8 cellular contexts compared by ENCODE assay signal in genomic region chr16:88703486-88704309, GRCh38. TPM values are rescaled to one million over a fixed set of nuclear protein-coding genes. Genes with fewer than 3 reads are reported as not detected.
DNase-seq lines count a peak whose midpoint lies in the region; ATAC-seq and TF ChIP-seq lines count a peak whose summit lies in the region.

No MANE protein-coding gene starts in this region.

- CTCF ChIA-PET in activated CD4-positive, alpha-beta T cell treated with anti-CD3 and anti-CD28 coated beads, Interleukin-2, amount 10 ng/mL, durations not matched to agents 7 days and 5 days (lab: Charles Lee), result interaction anchor here (0.7 to 1.5 kb wide), 6 partner anchors 12 to 90 kb away, joined by 3 to 7 read pairs (median 3); no protein-coding TSS in a partner anchor

- H3K4me3 ChIP-seq in duodenal mucosa (ENCODE audit: low read depth in 1 of 2, low read length in 2 of 2) (peak overlapping the region; percentile 53 to 94), rectal smooth muscle tissue (ENCODE audit: low read length) (peak overlapping the region; percentile 40)

- TF ChIP-seq POLR2A in GM18951 (IDR thresholded peaks at IDR 0.05; ENCODE audit: extremely low read depth, insufficient read depth, insufficient read length), result peak; percentile 52

- in situ Hi-C loops in GM18951 (cut with MboI; ENCODE audit: low sequenced_read_pairs, unreplicated experiment), result no loop called here

- H3K27me3 Mint-ChIP-seq in activated CD4-positive, alpha-beta T cell treated with anti-CD3 and anti-CD28 coated beads, Interleukin-2, amount 10 ng/mL, durations not matched to agents 7 days and 5 days, result no peaks in the 10 kb centered on the region

- no peaks in the 10 kb centered on the region for H3K27me3 ChIP-seq in duodenal mucosa (ENCODE audit: control insufficient read depth in 1 of 2, insufficient read depth in 2 of 2, low read length in 2 of 2)
- H3K27me3 ChIP-seq in rectal smooth muscle tissue (ENCODE audit: control insufficient read depth, insufficient read depth, low read length), result no peaks in the 10 kb centered on the region

- no peaks in the 10 kb centered on the region for H3K9me3 Mint-ChIP-seq in activated CD4-positive, alpha-beta T cell treated with anti-CD3 and anti-CD28 coated beads, Interleukin-2, amount 10 ng/mL, durations not matched to agents 7 days and 5 days

- ATAC-seq in HG02763 (IDR thresholded peaks at IDR 0.05; ENCODE audit: unreplicated experiment) (no peak), GM18517 (IDR thresholded peaks at IDR 0.05; ENCODE audit: unreplicated experiment) (no peak), GM18858 (IDR thresholded peaks at IDR 0.05; ENCODE audit: unreplicated experiment) (no peak)

- H3K4me3 Mint-ChIP-seq in activated CD4-positive, alpha-beta T cell treated with anti-CD3 and anti-CD28 coated beads, Interleukin-2, amount 10 ng/mL, durations not matched to agents 7 days and 5 days, result peak overlapping the region; percentile 85

- peak overlapping the region; percentile 98 for H3K27ac Mint-ChIP-seq in activated CD4-positive, alpha-beta T cell treated with anti-CD3 and anti-CD28 coated beads, Interleukin-2, amount 10 ng/mL, durations not matched to agents 7 days and 5 days

- H3K9me3 ChIP-seq in duodenal mucosa (ENCODE audit: control insufficient read depth in 1 of 2, low read length in 2 of 2), result no peaks in the 10 kb centered on the region

- H3K4me1 Mint-ChIP-seq in activated CD4-positive, alpha-beta T cell treated with anti-CD3 and anti-CD28 coated beads, Interleukin-2, amount 10 ng/mL, durations not matched to agents 7 days and 5 days, result peaks cover 54% of the 10 kb centered on the region

- POLR2A ChIA-PET in activated CD4-positive, alpha-beta T cell treated with anti-CD3 and anti-CD28 coated beads, Interleukin-2, amount 10 ng/mL, durations not matched to agents 7 days and 5 days (lab: Charles Lee), result interaction anchor here (0.6 to 1.2 kb wide), 3 partner anchors 80 to 107 kb away, joined by 3 to 5 read pairs (median 4); no protein-coding TSS in a partner anchor

- DNase-seq in activated CD4-positive, alpha-beta T cell treated with anti-CD3 and anti-CD28 coated beads, Interleukin-2, amount 10 ng/mL, durations not matched to agents 7 days and 5 days, result peak; percentile 84
- no peak for DNase-seq in SHP77 treated with DMSO at 0.1 percent for 48 hours (lab: John Stamatoyannopoulos, UW)

- peaks cover 52% of the 10 kb centered on the region for H3K36me3 Mint-ChIP-seq in activated CD4-positive, alpha-beta T cell treated with anti-CD3 and anti-CD28 coated beads, Interleukin-2, amount 10 ng/mL, durations not matched to agents 7 days and 5 days (ENCODE audit: low read depth)

- H3K4me1 ChIP-seq in duodenal mucosa (ENCODE audit: control insufficient read depth in 1 of 2, insufficient read depth in 2 of 2, low read length in 2 of 2) (peaks cover 16 to 59% of the 10 kb centered on the region in 2 donors), rectal smooth muscle tissue (ENCODE audit: control insufficient read depth, insufficient read depth, low read length) (peaks cover 12% of the 10 kb centered on the region)

- peaks cover 4 to 5% of the 10 kb centered on the region in 2 donors for H3K36me3 ChIP-seq in duodenal mucosa (ENCODE audit: control insufficient read depth in 1 of 2, insufficient read depth in 2 of 2, low read length in 2 of 2)
- H3K36me3 ChIP-seq in rectal smooth muscle tissue (ENCODE audit: control insufficient read depth, insufficient read depth, low read length), result peaks cover 9% of the 10 kb centered on the region

- H3K27ac ChIP-seq in duodenal mucosa (ENCODE audit: low read depth, low read length) (peak overlapping the region; percentile 50), rectal smooth muscle tissue (ENCODE audit: low read depth, low read length) (no peak overlapping the region)

- H3K9ac ChIP-seq in duodenal mucosa (ENCODE audit: low read depth in 1 of 2, low read length in 2 of 2), result peak overlapping the region in 1 of 2 donors; percentile 59
- no peak overlapping the region for H3K9ac ChIP-seq in rectal smooth muscle tissue (ENCODE audit: low read length)

RNA-seq across cellular contexts. Expression of gene RNF166, which starts 2.5 kb away (rescaled TPM):
- total RNA-seq in activated CD4-positive, alpha-beta T cell treated with anti-CD3 and anti-CD28 coated beads, Interleukin-2, amount 10 ng/mL, durations not matched to agents 7 days and 5 days, result 100 to 1,000 TPM; 214 to 234 TPM

RNA-seq across cellular contexts. Expression of gene CTU2, which starts 2.6 kb away (rescaled TPM):
- 10 to 100 TPM; 20.5 to 27.2 TPM for total RNA-seq in activated CD4-positive, alpha-beta T cell treated with anti-CD3 and anti-CD28 coated beads, Interleukin-2, amount 10 ng/mL, durations not matched to agents 7 days and 5 days

RNA-seq across cellular contexts. Expression of gene SNAI3, which starts 17.4 kb away (rescaled TPM):
- total RNA-seq in activated CD4-positive, alpha-beta T cell treated with anti-CD3 and anti-CD28 coated beads, Interleukin-2, amount 10 ng/mL, durations not matched to agents 7 days and 5 days, result 10 to 100 TPM; 21.0 to 24.2 TPM

RNA-seq across cellular contexts. Expression of gene MVD, which starts 40.8 kb away (rescaled TPM):
- total RNA-seq in activated CD4-positive, alpha-beta T cell treated with anti-CD3 and anti-CD28 coated beads, Interleukin-2, amount 10 ng/mL, durations not matched to agents 7 days and 5 days, result 10 to 100 TPM; 65.3 to 72.3 TPM

RNA-seq across cellular contexts. Expression of gene CYBA, which starts 52.8 kb away (rescaled TPM):
- 100 to 1,000 TPM; 486 to 586 TPM for total RNA-seq in activated CD4-positive, alpha-beta T cell treated with anti-CD3 and anti-CD28 coated beads, Interleukin-2, amount 10 ng/mL, durations not matched to agents 7 days and 5 days
